8 cellular contexts compared by ENCODE assay signal in genomic region chr1:28517649-28517999, GRCh38. TPM values are rescaled to one million over a fixed set of nuclear protein-coding genes. Genes with fewer than 3 reads are reported as not detected.
DNase-seq lines count a peak whose midpoint lies in the region; ATAC-seq, FAIRE-seq and TF ChIP-seq lines count a peak whose summit lies in the region.

No MANE protein-coding gene starts in this region.

- no peaks in the 10 kb centered on the region for H3K27me3 ChIP-seq in tibial artery

- H3K4me3 ChIP-seq in kidney (ENCODE audit: low read length in 2 of 2) (peak overlapping the region; percentile 28 to 61), tibial artery (peak overlapping the region; percentile 60 to 70)

- TF ChIP-seq CTCF in kidney (IDR thresholded peaks at IDR 0.05; ENCODE audit: borderline replicate concordance, extremely low read depth, insufficient read depth) = no peak
- TF ChIP-seq CTCF in tibial artery (IDR thresholded peaks at IDR 0.05) = no peak

- H3K4me1 ChIP-seq in kidney (ENCODE audit: control insufficient read depth in 1 of 2, insufficient read depth in 1 of 2, low read depth in 1 of 2, low read length in 2 of 2) (peaks cover 0 to 10% of the 10 kb centered on the region in 2 donors), tibial artery (peaks cover 0 to 18% (median 15%) of the 10 kb centered on the region in 4 donors)

- H3K36me3 ChIP-seq in kidney (ENCODE audit: control insufficient read depth in 1 of 2, insufficient read depth in 2 of 2, low read length in 2 of 2) = peaks cover 0 to 5% of the 10 kb centered on the region in 2 donors
- H3K36me3 ChIP-seq in tibial artery = peaks cover 16 to 32% (median 31%) of the 10 kb centered on the region in 3 donors

- H3K9me3 ChIP-seq in kidney (ENCODE audit: control insufficient read depth in 1 of 2, low read length in 2 of 2) = no peaks in the 10 kb centered on the region
- no peaks in the 10 kb centered on the region for H3K9me3 ChIP-seq in tibial artery

- peaks cover 27% of the 10 kb centered on the region for H3K4me1 Mint-ChIP-seq in T-helper 2 cell treated with Interferon-gamma antibody and Interleukin-4, amounts not matched to agents 5 μg/mL and 100 μg/mL, for 36 hours (ENCODE audit: low read depth)
- H3K4me1 Mint-ChIP-seq in activated naive CD8-positive, alpha-beta T cell treated with anti-CD3 and anti-CD28 coated beads, Interleukin-2, amount 50 U/mL, for 24 hours = peaks cover 39% of the 10 kb centered on the region

- ATAC-seq in HG03565 (IDR thresholded peaks at IDR 0.05; ENCODE audit: unreplicated experiment) (peak; percentile 4), GM21528 (IDR thresholded peaks at IDR 0.05; ENCODE audit: low FRiP score, unreplicated experiment) (no peak)
- peak; percentile 10 for ATAC-seq in activated naive CD8-positive, alpha-beta T cell treated with anti-CD3 and anti-CD28 coated beads, Interleukin-2, amount 50 U/mL, for 24 hours

- no peaks in the 10 kb centered on the region for H3K9me3 Mint-ChIP-seq in T-helper 2 cell treated with Interferon-gamma antibody and Interleukin-4, amounts not matched to agents 5 μg/mL and 100 μg/mL, for 36 hours
- no peaks in the 10 kb centered on the region for H3K9me3 Mint-ChIP-seq in activated naive CD8-positive, alpha-beta T cell treated with anti-CD3 and anti-CD28 coated beads, Interleukin-2, amount 50 U/mL, for 24 hours

- intact Hi-C loops in kidney (cut with DNase I) (no loop called here), tibial artery (cut with DNase I; ENCODE audit: low total_unique reads) (loop anchor here (5.0 kb wide), 1 partner anchor 35 kb away; the partner anchor contains the start of gene TRNAU1AP)

- peak overlapping the region; percentile 84 for H3K4me3 Mint-ChIP-seq in T-helper 2 cell treated with Interferon-gamma antibody and Interleukin-4, amounts not matched to agents 5 μg/mL and 100 μg/mL, for 36 hours
- peak overlapping the region; percentile 79 for H3K4me3 Mint-ChIP-seq in activated naive CD8-positive, alpha-beta T cell treated with anti-CD3 and anti-CD28 coated beads, Interleukin-2, amount 50 U/mL, for 24 hours

- no peak for DNase-seq in T-helper 2 cell treated with Interferon-gamma antibody and Interleukin-4, amounts not matched to agents 5 μg/mL and 100 μg/mL, for 36 hours (ENCODE audit: low spot score)
- DNase-seq in T-helper 2 cell (no peak), kidney (no peak), tibial artery (no peak), RKO (ENCODE audit: low spot score) (no peak)
- peak; percentile 14 for DNase-seq in activated naive CD8-positive, alpha-beta T cell treated with anti-CD3 and anti-CD28 coated beads, Interleukin-2, amount 50 U/mL, for 24 hours

- FAIRE-seq in kidney (lab: Jason Lieb, UNC) = no peak

- peak overlapping the region; percentile 90 for H3K27ac Mint-ChIP-seq in T-helper 2 cell treated with Interferon-gamma antibody and Interleukin-4, amounts not matched to agents 5 μg/mL and 100 μg/mL, for 36 hours
- H3K27ac Mint-ChIP-seq in activated naive CD8-positive, alpha-beta T cell treated with anti-CD3 and anti-CD28 coated beads, Interleukin-2, amount 50 U/mL, for 24 hours = peak overlapping the region; percentile 90

- H3K27me3 Mint-ChIP-seq in T-helper 2 cell treated with Interferon-gamma antibody and Interleukin-4, amounts not matched to agents 5 μg/mL and 100 μg/mL, for 36 hours (ENCODE audit: low read depth) = no peaks in the 10 kb centered on the region
- H3K27me3 Mint-ChIP-seq in activated naive CD8-positive, alpha-beta T cell treated with anti-CD3 and anti-CD28 coated beads, Interleukin-2, amount 50 U/mL, for 24 hours = no peaks in the 10 kb centered on the region

- H3K36me3 Mint-ChIP-seq in T-helper 2 cell treated with Interferon-gamma antibody and Interleukin-4, amounts not matched to agents 5 μg/mL and 100 μg/mL, for 36 hours (ENCODE audit: low read depth) = peaks cover 21% of the 10 kb centered on the region
- peaks cover 38% of the 10 kb centered on the region for H3K36me3 Mint-ChIP-seq in activated naive CD8-positive, alpha-beta T cell treated with anti-CD3 and anti-CD28 coated beads, Interleukin-2, amount 50 U/mL, for 24 hours (ENCODE audit: low read depth)

- H3K27ac ChIP-seq in kidney (ENCODE audit: low read depth in 2 of 2, low read length in 2 of 2) = no peak overlapping the region
- H3K27ac ChIP-seq in tibial artery = peak overlapping the region; percentile 58 to 62

- peak overlapping the region; percentile 35 to 46 for H3K9ac ChIP-seq in kidney (ENCODE audit: low read length in 2 of 2)

RNA-seq across cellular contexts. Expression of gene RCC1, which starts 11.8 kb away (rescaled TPM):
- 19.9 TPM for total RNA-seq in kidney
- polyA plus RNA-seq in kidney (ENCODE audit: insufficient read depth, low read depth, low replicate concordance) = 5.7 TPM

RNA-seq across cellular contexts. Expression of gene TRNAU1AP, which starts 35.3 kb away (rescaled TPM):
- 30.2 TPM for total RNA-seq in kidney
- polyA plus RNA-seq in kidney (ENCODE audit: insufficient read depth, low read depth, low replicate concordance) = 27.7 TPM

Comparison
In these comparisons a context has a peak if more than half of its experiments do, and no peak if none do; other contexts are left out.
1. H3K27ac ChIP-seq: peak in tibial artery (2 of 2); none in kidney (0 of 2).